ENCODE assay signal across 23 cellular contexts in the genomic region with DNA sequence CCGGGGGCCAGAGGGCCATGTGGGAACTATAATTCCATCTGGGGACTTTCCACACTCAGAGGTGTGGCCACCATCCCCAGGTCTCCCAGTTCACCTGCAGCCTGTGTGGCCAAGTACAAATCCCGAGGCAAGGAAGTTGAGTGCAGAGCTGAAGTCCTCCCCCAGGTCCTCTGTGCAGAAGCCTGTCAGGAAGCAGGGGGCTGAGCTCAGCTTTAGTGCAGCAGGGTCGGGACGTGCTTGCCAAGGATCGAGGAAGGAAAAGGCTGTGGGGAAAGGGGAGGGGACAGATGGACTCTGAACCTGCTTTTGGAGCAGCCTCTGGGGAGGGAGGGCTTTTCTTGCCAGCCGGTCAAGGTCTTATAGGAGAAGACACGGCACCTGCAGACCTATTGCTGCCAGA.
DNase-seq lines count a peak whose midpoint lies in the region; ATAC-seq and FAIRE-seq lines count a peak whose summit lies in the region.
"Had no signal": no experiment of that assay in that cellular context is flagged by ENCODE, and none has a peak within 500 bp of the region (broad histone marks: within the 10 kb centered on the region; RNA-seq: fewer than 3 reads in every experiment).

No MANE protein-coding gene starts in this region.

- no peak overlapping the region for H3K4me3 Mint-ChIP-seq in stimulated activated naive CD8-positive, alpha-beta T cell treated with anti-CD3 and anti-CD28 coated beads, Interleukin-15, amount 100 ng/mL, for 72 hours
- H3K4me3 Mint-ChIP-seq: CD4-positive, alpha-beta T cell; H9; HFFc6 had no signal

- no peaks in the 10 kb centered on the region for H3K27me3 ChIP-seq in neuronal stem cell (ENCODE audit: control insufficient read depth in 3 of 3, insufficient read depth in 3 of 3, low read depth in 1 of 3, low read length in 3 of 3)
- H3K27me3 ChIP-seq: BLaER1 had no signal

- H3K27me3 Mint-ChIP-seq in stimulated activated naive CD8-positive, alpha-beta T cell treated with anti-CD3 and anti-CD28 coated beads, Interleukin-15, amount 100 ng/mL, for 72 hours = peaks cover 29% of the 10 kb centered on the region

- H2BK120ac ChIP-seq in neuronal stem cell (ENCODE audit: low read depth, low read length) = no peak overlapping the region

- no peaks in the 10 kb centered on the region for H3K36me3 ChIP-seq in neuronal stem cell (replicated peaks in 1 of 2; ENCODE audit: control insufficient read depth in 2 of 2, insufficient read depth in 2 of 2, low read length in 2 of 2)
- H3K36me3 ChIP-seq: BLaER1 had no signal

- H3K27ac ChIP-seq in neuronal stem cell (replicated peaks; ENCODE audit: low read length) = no peak overlapping the region
- H3K27ac ChIP-seq: 22Rv1, BLaER1, RWPE1 had no signal

- H3K79me1 ChIP-seq in neuronal stem cell (ENCODE audit: low read depth, low read length) = no peaks in the 10 kb centered on the region

- no peak overlapping the region for H3K23ac ChIP-seq in neuronal stem cell (ENCODE audit: low read depth, low read length, poor library complexity)

- no peak overlapping the region for H3K4me2 ChIP-seq in neuronal stem cell (ENCODE audit: insufficient read depth, low read length, poor library complexity, severe bottlenecking)
- H3K4me2 ChIP-seq: BLaER1 had no signal

- no CpG with 5 or more reads among the region's 7 CpGs for WGBS in neuronal stem cell (ENCODE audit: extremely low coverage in 2 of 2, insufficient read length in 2 of 2, insufficient replicate concordance in 1 of 2), 2 donors

- no peak overlapping the region for H2AFZ ChIP-seq in neuronal stem cell (ENCODE audit: low read length)

- no peak overlapping the region for H3K18ac ChIP-seq in neuronal stem cell (ENCODE audit: low read length)

- no peaks in the 10 kb centered on the region for H3K9me3 Mint-ChIP-seq in stimulated activated naive CD8-positive, alpha-beta T cell treated with anti-CD3 and anti-CD28 coated beads, Interleukin-15, amount 100 ng/mL, for 72 hours
- H3K9me3 Mint-ChIP-seq: CD4-positive, alpha-beta T cell; H9 had no signal

- peak overlapping the region; percentile 38 for H2BK15ac ChIP-seq in neuronal stem cell (ENCODE audit: low read length)

- H3K9me3 ChIP-seq in neuronal stem cell (replicated peaks in 1 of 2; ENCODE audit: control insufficient read depth in 2 of 2, insufficient read depth in 1 of 2, low read depth in 1 of 2, low read length in 2 of 2) = peaks cover 0 to 3% of the 10 kb centered on the region in 2 donors
- H3K9me3 ChIP-seq: BLaER1 had no signal

- H2AK5ac ChIP-seq in neuronal stem cell (ENCODE audit: low read depth, low read length) = no peak overlapping the region

- H3K9ac ChIP-seq in neuronal stem cell (ENCODE audit: low read depth, low read length, poor library complexity) = no peak overlapping the region
- H3K9ac ChIP-seq: BLaER1 had no signal

- no peak overlapping the region for H3K14ac ChIP-seq in neuronal stem cell (ENCODE audit: low read length)

- H2BK12ac ChIP-seq in neuronal stem cell (ENCODE audit: low read length) = no peak overlapping the region

- H3K4me3 ChIP-seq in neuronal stem cell (ENCODE audit: low read length in 2 of 2) = no peak overlapping the region
- H3K4me3 ChIP-seq: BLaER1 had no signal

- no peak overlapping the region for H3K4ac ChIP-seq in neuronal stem cell (ENCODE audit: low read length)

- no peak overlapping the region for H4K91ac ChIP-seq in neuronal stem cell (ENCODE audit: low read depth, low read length, poor library complexity)

- FAIRE-seq in frontal cortex (lab: Jason Lieb, UNC) = no peak

- H4K8ac ChIP-seq in neuronal stem cell (ENCODE audit: low read depth, low read length) = no peak overlapping the region

- no peaks in the 10 kb centered on the region for H3K4me1 Mint-ChIP-seq in stimulated activated naive CD8-positive, alpha-beta T cell treated with anti-CD3 and anti-CD28 coated beads, Interleukin-15, amount 100 ng/mL, for 72 hours

- H3K27ac Mint-ChIP-seq in stimulated activated naive CD8-positive, alpha-beta T cell treated with anti-CD3 and anti-CD28 coated beads, Interleukin-15, amount 100 ng/mL, for 72 hours = no peak overlapping the region
- H3K27ac Mint-ChIP-seq: CD4-positive, alpha-beta T cell; HFFc6 had no signal

- no peak for ATAC-seq in stimulated activated naive CD8-positive, alpha-beta T cell treated with anti-CD3 and anti-CD28 coated beads, Interleukin-15, amount 100 ng/mL, for 72 hours

- H3K4me1 ChIP-seq in neuronal stem cell (ENCODE audit: control insufficient read depth in 2 of 2, insufficient read depth in 1 of 2, low read depth in 1 of 2, low read length in 2 of 2) = peaks cover 2 to 8% of the 10 kb centered on the region in 2 donors

- DNase-seq in NCI-H82 (lab: John Stamatoyannopoulos, UW) (peak; percentile 81), NCI-H82 treated with DMSO at 0.1 percent for 48 hours (lab: John Stamatoyannopoulos, UW; ENCODE audit: unreplicated experiment) (no peak), iPS-NIHi11 (ENCODE audit: low spot score) (peak; percentile 25), neuronal stem cell (ENCODE audit: low spot score) (no peak), frontal cortex (ENCODE audit: low spot score in 2 of 2) (no peak), NCI-H446 (lab: John Stamatoyannopoulos, UW) (no peak)
- no peak for DNase-seq in activated CD4-positive, alpha-beta T cell treated with anti-CD3 and anti-CD28 coated beads for 48 hours
- no peak for DNase-seq in stimulated activated naive CD8-positive, alpha-beta T cell treated with anti-CD3 and anti-CD28 coated beads, Interleukin-15, amount 100 ng/mL, for 72 hours
- DNase-seq: ACHN; CD4-positive, alpha-beta T cell; COR-L47; DMS79; H9; HFFc6; Karpas-422; MV-4-11; NCI-H1694 treated with DMSO at 0.1 percent for 48 hours; NCI-H2081 treated with DMSO at 0.1 percent for 48 hours; NCI-H2171 treated with DMSO at 0.1 percent for 48 hours; NCI-H69 had no signal

- H2BK5ac ChIP-seq in neuronal stem cell (ENCODE audit: low read length) = no peak overlapping the region

Comparison
In these comparisons a context has a peak if more than half of its experiments do, and no peak if none do; other contexts are left out.
1. DNase-seq: peak in NCI-H82 (single experiment) and iPS-NIHi11 (single experiment); none in NCI-H82 treated with DMSO at 0.1 percent for 48 hours (single experiment), neuronal stem cell (single experiment), activated CD4-positive, alpha-beta T cell treated with anti-CD3 and anti-CD28 coated beads for 48 hours (single experiment), stimulated activated naive CD8-positive, alpha-beta T cell treated with anti-CD3 and anti-CD28 coated beads, Interleukin-15, amount 100 ng/mL, for 72 hours (0 of 2), frontal cortex (0 of 2) and NCI-H446 (0 of 2).